In the genomic region with DNA sequence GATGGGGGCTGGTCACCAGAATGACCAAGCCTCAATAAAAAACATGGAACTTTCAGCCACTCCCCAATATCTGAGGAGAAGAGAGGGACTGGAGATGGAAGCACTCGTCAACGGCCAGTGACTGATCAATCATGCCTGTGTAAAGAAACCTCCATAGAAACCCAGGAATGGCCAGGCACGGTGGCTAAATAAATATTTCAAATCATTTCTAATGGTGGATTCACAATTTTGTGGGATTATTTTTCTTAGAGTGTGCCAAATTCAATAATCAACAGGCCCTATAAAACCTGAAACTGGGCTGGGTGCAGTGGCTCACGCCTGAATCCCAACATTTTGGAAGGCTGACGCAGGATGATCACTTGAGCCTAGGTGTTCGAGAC, we compare ENCODE assay signal across 1 cellular context.
TF ChIP-seq lines count a peak whose summit lies in the region.

No MANE protein-coding gene starts in this region.

TF ChIP-seq in IMR-90, 13 proteins besides CTCF, POLR2A, EP300 and RAD21:
- no peak for TF ChIP-seq FOS (IDR thresholded peaks at IDR 0.05; ENCODE audit: low read depth, low read length)
- TF ChIP-seq, protein P1, sequence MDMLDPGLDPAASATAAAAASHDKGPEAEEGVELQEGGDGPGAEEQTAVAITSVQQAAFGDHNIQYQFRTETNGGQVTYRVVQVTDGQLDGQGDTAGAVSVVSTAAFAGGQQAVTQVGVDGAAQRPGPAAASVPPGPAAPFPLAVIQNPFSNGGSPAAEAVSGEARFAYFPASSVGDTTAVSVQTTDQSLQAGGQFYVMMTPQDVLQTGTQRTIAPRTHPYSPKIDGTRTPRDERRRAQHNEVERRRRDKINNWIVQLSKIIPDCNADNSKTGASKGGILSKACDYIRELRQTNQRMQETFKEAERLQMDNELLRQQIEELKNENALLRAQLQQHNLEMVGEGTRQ (IDR thresholded peaks at IDR 0.05; ENCODE audit: low read depth, low read length): no peak
